In genomic region chr1:229105109-229105508, GRCh38 we compare ENCODE assay signal across 30 cellular contexts.
"Had no signal": no experiment of that assay in that cellular context is flagged by ENCODE, and none has a peak within 500 bp of the region (broad histone marks: within the 10 kb centered on the region; RNA-seq: fewer than 3 reads in every experiment).

No MANE protein-coding gene starts in this region.

- ATAC-seq: esophagus mucosa; heart left ventricle; left ventricle myocardium superior; naive thymus-derived CD4-positive, alpha-beta T cell; stimulated activated memory B cell treated with anti-CD40 and anti-IgM and Interleukin-4, amounts not matched to agents 10 μg/mL and 1 μg/mL and 100 μg/mL, for 72 hours; stimulated activated naive CD8-positive, alpha-beta T cell treated with anti-CD3 and anti-CD28 coated beads, Interleukin-15, amount 100 ng/mL, for 72 hours had no signal

- H3K27ac ChIP-seq: heart left ventricle, pancreas, prostate gland, tibial nerve, WERI-Rb-1 had no signal

- FAIRE-seq: pancreas, TTC549, urothelium cell line had no signal

- H3K36me3 Mint-ChIP-seq: activated CD4-positive, alpha-beta memory T cell treated with anti-CD3 and anti-CD28 coated beads for 36 hours; activated naive CD8-positive, alpha-beta T cell treated with anti-CD3 and anti-CD28 coated beads, Interleukin-2, amount 10 ng/mL, durations not matched to agents 7 days and 5 days; mesothelial cell of epicardium; naive thymus-derived CD4-positive, alpha-beta T cell; stimulated activated memory B cell treated with anti-CD40 and anti-IgM and Interleukin-4, amounts not matched to agents 10 μg/mL and 1 μg/mL and 100 μg/mL, for 72 hours had no signal

- H3K4me1 Mint-ChIP-seq: stimulated activated memory B cell treated with anti-CD40 and anti-IgM and Interleukin-4, amounts not matched to agents 10 μg/mL and 1 μg/mL and 100 μg/mL, for 72 hours had no signal

- H3K27me3 ChIP-seq: pancreas, tibial nerve had no signal

- H3K27ac Mint-ChIP-seq: activated CD4-positive, alpha-beta memory T cell treated with anti-CD3 and anti-CD28 coated beads for 36 hours; activated CD4-positive, alpha-beta T cell treated with anti-CD3 and anti-CD28 coated beads, Interleukin-2, amount 10 ng/mL, durations not matched to agents 24 days and 14 days; activated naive CD4-positive, alpha-beta T cell treated with anti-CD3 and anti-CD28 coated beads for 36 hours; activated naive CD8-positive, alpha-beta T cell treated with anti-CD3 and anti-CD28 coated beads, Interleukin-2, amount 10 ng/mL, durations not matched to agents 7 days and 5 days; activated T-helper 1 cell treated with anti-CD3 and anti-CD28 coated beads, Interleukin-12 subunit alpha, Interleukin-12 subunit beta, Interleukin-2, Interleukin-4 antibody, amounts not matched to agents 30 ng/mL and 10 ng/mL and 1 ng/mL, durations not matched to agents 14 hours and 24 hours and 36 hours; mesothelial cell of epicardium; stimulated activated memory B cell treated with anti-CD40 and anti-IgM and Interleukin-4, amounts not matched to agents 10 μg/mL and 1 μg/mL and 100 μg/mL, for 72 hours; stimulated activated naive CD8-positive, alpha-beta T cell treated with anti-CD3 and anti-CD28 coated beads, Interleukin-15, amount 100 ng/mL, for 72 hours had no signal

- H3K4me3 ChIP-seq: heart left ventricle, pancreas, prostate gland, smooth muscle cell, tibial nerve had no signal

- H3K4me1 ChIP-seq: prostate gland had no signal

- H3K4me2 ChIP-seq: smooth muscle cell had no signal

- H3K4me3 Mint-ChIP-seq: activated CD4-positive, alpha-beta memory T cell treated with anti-CD3 and anti-CD28 coated beads for 36 hours; activated CD4-positive, alpha-beta T cell treated with anti-CD3 and anti-CD28 coated beads, Interleukin-2, amount 10 ng/mL, durations not matched to agents 24 days and 14 days; activated naive CD4-positive, alpha-beta T cell treated with anti-CD3 and anti-CD28 coated beads for 36 hours; activated naive CD8-positive, alpha-beta T cell treated with anti-CD3 and anti-CD28 coated beads, Interleukin-2, amount 10 ng/mL, durations not matched to agents 7 days and 5 days; activated T-helper 1 cell treated with anti-CD3 and anti-CD28 coated beads, Interleukin-12 subunit alpha, Interleukin-12 subunit beta, Interleukin-2, Interleukin-4 antibody, amounts not matched to agents 30 ng/mL and 10 ng/mL and 1 ng/mL, durations not matched to agents 14 hours and 24 hours and 36 hours; mesothelial cell of epicardium; naive thymus-derived CD4-positive, alpha-beta T cell; stimulated activated memory B cell treated with anti-CD40 and anti-IgM and Interleukin-4, amounts not matched to agents 10 μg/mL and 1 μg/mL and 100 μg/mL, for 72 hours; stimulated activated naive CD8-positive, alpha-beta T cell treated with anti-CD3 and anti-CD28 coated beads, Interleukin-15, amount 100 ng/mL, for 72 hours had no signal

- H3K36me3 ChIP-seq: heart left ventricle, pancreas, prostate gland, tibial nerve, WERI-Rb-1 had no signal

- H3K27me3 Mint-ChIP-seq: activated CD4-positive, alpha-beta memory T cell treated with anti-CD3 and anti-CD28 coated beads for 36 hours had no signal

- DNase-seq: activated CD4-positive, alpha-beta memory T cell treated with anti-CD3 and anti-CD28 coated beads for 36 hours; activated CD4-positive, alpha-beta T cell treated with anti-CD3 and anti-CD28 coated beads, Interleukin-2, amount 10 ng/mL, durations not matched to agents 24 days and 14 days; activated CD4-positive, CD25-positive, alpha-beta regulatory T cell treated with anti-CD3 and anti-CD28 coated beads, Interleukin-2, amount 50 U/mL, for 72 hours; activated effector memory CD4-positive, alpha-beta T cell treated with anti-CD3 and anti-CD28 coated beads, Interleukin-2, amount 50 U/mL, for 16 hours; activated naive CD4-positive, alpha-beta T cell treated with anti-CD3 and anti-CD28 coated beads for 36 hours; activated naive CD8-positive, alpha-beta T cell treated with anti-CD3 and anti-CD28 coated beads, Interleukin-2, amount 10 ng/mL, durations not matched to agents 7 days and 5 days; caudate nucleus; foreskin fibroblast; heart left ventricle; hypothalamus; kidney glomerular epithelial cell; left ventricle myocardium superior; mammary epithelial cell; naive thymus-derived CD4-positive, alpha-beta T cell; retina; stimulated activated CD4-positive, alpha-beta T cell treated with anti-CD3 and anti-CD28 coated beads, Interleukin-1b, Interleukin-23, amount 100 ng/mL, for 48 hours; stimulated activated CD4-positive, alpha-beta T cell treated with anti-CD3 and anti-CD28 coated beads, Interleukin-4, amount 100 ng/mL, for 4 hours; stimulated activated CD8-positive, alpha-beta memory T cell treated with anti-CD3 and anti-CD28 coated beads, Interleukin-4, amount 100 ng/mL, for 48 hours; stimulated activated naive CD8-positive, alpha-beta T cell treated with anti-CD3 and anti-CD28 coated beads, Interleukin-15, amount 100 ng/mL, for 72 hours; WERI-Rb-1 had no signal

- H3K9me3 Mint-ChIP-seq: activated CD4-positive, alpha-beta memory T cell treated with anti-CD3 and anti-CD28 coated beads for 36 hours; activated CD4-positive, alpha-beta T cell treated with anti-CD3 and anti-CD28 coated beads, Interleukin-2, amount 10 ng/mL, durations not matched to agents 24 days and 14 days; activated naive CD4-positive, alpha-beta T cell treated with anti-CD3 and anti-CD28 coated beads for 36 hours; activated naive CD8-positive, alpha-beta T cell treated with anti-CD3 and anti-CD28 coated beads, Interleukin-2, amount 10 ng/mL, durations not matched to agents 7 days and 5 days; activated T-helper 1 cell treated with anti-CD3 and anti-CD28 coated beads, Interleukin-12 subunit alpha, Interleukin-12 subunit beta, Interleukin-2, Interleukin-4 antibody, amounts not matched to agents 30 ng/mL and 10 ng/mL and 1 ng/mL, durations not matched to agents 14 hours and 24 hours and 36 hours; mesothelial cell of epicardium; stimulated activated memory B cell treated with anti-CD40 and anti-IgM and Interleukin-4, amounts not matched to agents 10 μg/mL and 1 μg/mL and 100 μg/mL, for 72 hours; stimulated activated naive CD8-positive, alpha-beta T cell treated with anti-CD3 and anti-CD28 coated beads, Interleukin-15, amount 100 ng/mL, for 72 hours had no signal

- H3K9me3 ChIP-seq: pancreas, prostate gland, tibial nerve had no signal
